In genomic region chr1:40314721-40315238, GRCh38 we compare ENCODE assay signal across 8 cellular contexts. TPM values are rescaled to one million over a fixed set of nuclear protein-coding genes. Genes with fewer than 3 reads are reported as not detected.
A peak's percentile ranks its signal among the peaks of the same experiment; 100 is the strongest.
DNase-seq lines count a peak whose midpoint lies in the region; ATAC-seq lines count a peak whose summit lies in the region.

No MANE protein-coding gene starts in this region.

- H3K36me3 Mint-ChIP-seq in activated CD4-positive, alpha-beta T cell treated with anti-CD3 and anti-CD28 coated beads, Interleukin-2, amount 10 ng/mL, durations not matched to agents 24 days and 14 days (ENCODE audit: low read depth), result peaks cover 4% of the 10 kb centered on the region
- no peaks in the 10 kb centered on the region for H3K36me3 Mint-ChIP-seq in activated T-helper 17 cell treated with anti-CD3 and anti-CD28 coated beads, Interleukin-2, amount 50 U/mL, for 72 hours (ENCODE audit: low read depth)

- peaks cover 24% of the 10 kb centered on the region for H3K27me3 Mint-ChIP-seq in activated CD4-positive, alpha-beta T cell treated with anti-CD3 and anti-CD28 coated beads, Interleukin-2, amount 10 ng/mL, durations not matched to agents 24 days and 14 days
- H3K27me3 Mint-ChIP-seq in activated T-helper 17 cell treated with anti-CD3 and anti-CD28 coated beads, Interleukin-2, amount 50 U/mL, for 72 hours, result peaks cover 13% of the 10 kb centered on the region

- H3K9me3 Mint-ChIP-seq in activated CD4-positive, alpha-beta T cell treated with anti-CD3 and anti-CD28 coated beads, Interleukin-2, amount 10 ng/mL, durations not matched to agents 24 days and 14 days, result no peaks in the 10 kb centered on the region
- H3K9me3 Mint-ChIP-seq in activated T-helper 17 cell treated with anti-CD3 and anti-CD28 coated beads, Interleukin-2, amount 50 U/mL, for 72 hours, result no peaks in the 10 kb centered on the region

- no peak for ATAC-seq in activated T-helper 17 cell treated with anti-CD3 and anti-CD28 coated beads, Interleukin-2, amount 50 U/mL, for 72 hours (replicated peaks)
- no peak for ATAC-seq in GM19395 (IDR thresholded peaks at IDR 0.05; ENCODE audit: unreplicated experiment)

- no peak for DNase-seq in activated CD4-positive, alpha-beta T cell treated with anti-CD3 and anti-CD28 coated beads, Interleukin-2, amount 10 ng/mL, durations not matched to agents 24 days and 14 days
- DNase-seq in activated CD4-positive, alpha-beta T cell treated with anti-CD3 and anti-CD28 coated beads, Interleukin-2, amount 50 U/mL, for 1 hour, result no peak
- DNase-seq in GOT3 (lab: John Stamatoyannopoulos, UW) (no peak), kidney tubule cell (ENCODE audit: low spot score) (no peak)

- H3K27ac Mint-ChIP-seq in activated CD4-positive, alpha-beta T cell treated with anti-CD3 and anti-CD28 coated beads, Interleukin-2, amount 10 ng/mL, durations not matched to agents 24 days and 14 days, result peak overlapping the region; percentile 41
- H3K27ac Mint-ChIP-seq in activated T-helper 17 cell treated with anti-CD3 and anti-CD28 coated beads, Interleukin-2, amount 50 U/mL, for 72 hours, result no peak overlapping the region

- H3K4me1 Mint-ChIP-seq in activated CD4-positive, alpha-beta T cell treated with anti-CD3 and anti-CD28 coated beads, Interleukin-2, amount 10 ng/mL, durations not matched to agents 24 days and 14 days, result peaks cover 47% of the 10 kb centered on the region
- peaks cover 19% of the 10 kb centered on the region for H3K4me1 Mint-ChIP-seq in activated T-helper 17 cell treated with anti-CD3 and anti-CD28 coated beads, Interleukin-2, amount 50 U/mL, for 72 hours

- no peaks in the 10 kb centered on the region for H3K27me3 ChIP-seq in layer of hippocampus (ENCODE audit: control insufficient read depth, insufficient read depth, low read length)

- peak overlapping the region; percentile 80 for H3K4me3 Mint-ChIP-seq in activated CD4-positive, alpha-beta T cell treated with anti-CD3 and anti-CD28 coated beads, Interleukin-2, amount 10 ng/mL, durations not matched to agents 24 days and 14 days
- peak overlapping the region; percentile 87 for H3K4me3 Mint-ChIP-seq in activated T-helper 17 cell treated with anti-CD3 and anti-CD28 coated beads, Interleukin-2, amount 50 U/mL, for 72 hours

- peak overlapping the region; percentile 98 for H3K27ac ChIP-seq in layer of hippocampus (ENCODE audit: low read depth, low read length)
- peak overlapping the region; percentile 94 for H3K27ac ChIP-seq in temporal lobe (ENCODE audit: low read depth, low read length)

- intact Hi-C loops in activated CD4-positive, alpha-beta T cell treated with anti-CD3 and anti-CD28 coated beads, Interleukin-2, amount 10 ng/mL, durations not matched to agents 24 days and 14 days (cut with micrococcal nuclease), result loop anchor here (1.0 to 2.0 kb wide), 5 partner anchors 24 to 161 kb away; partner anchors contain the start of genes RLF and ZMPSTE24

RNA-seq across cellular contexts. Expression of gene COL9A2, which starts 2.3 kb away (rescaled TPM):
- 14.5 and 14.6 TPM in 2 replicates for total RNA-seq in activated CD4-positive, alpha-beta T cell treated with anti-CD3 and anti-CD28 coated beads, Interleukin-2, amount 10 ng/mL, durations not matched to agents 24 days and 14 days
- total RNA-seq in activated T-helper 17 cell treated with anti-CD3 and anti-CD28 coated beads, Interleukin-2, amount 50 U/mL, for 72 hours, result 10 to 100 TPM in 1 of 2 donors, 1 to 10 TPM in 1; 7.5 to 18.9 TPM
- total RNA-seq in temporal lobe, result 6.9 TPM

RNA-seq across cellular contexts. Expression of gene ZMPSTE24, which starts 56.7 kb away (rescaled TPM):
- total RNA-seq in activated CD4-positive, alpha-beta T cell treated with anti-CD3 and anti-CD28 coated beads, Interleukin-2, amount 10 ng/mL, durations not matched to agents 24 days and 14 days, result 50.4 and 50.8 TPM in 2 replicates
- 10 to 100 TPM; 26.1 to 36.4 TPM for total RNA-seq in activated T-helper 17 cell treated with anti-CD3 and anti-CD28 coated beads, Interleukin-2, amount 50 U/mL, for 72 hours
- total RNA-seq in temporal lobe, result 35.2 TPM

RNA-seq across cellular contexts. Expression of gene SMAP2, which starts 58.7 kb away (rescaled TPM):
- total RNA-seq in activated CD4-positive, alpha-beta T cell treated with anti-CD3 and anti-CD28 coated beads, Interleukin-2, amount 10 ng/mL, durations not matched to agents 24 days and 14 days, result 156 and 157 TPM in 2 replicates
- total RNA-seq in activated T-helper 17 cell treated with anti-CD3 and anti-CD28 coated beads, Interleukin-2, amount 50 U/mL, for 72 hours, result 100 to 1,000 TPM; 219 to 280 TPM
- 27.3 TPM for total RNA-seq in temporal lobe
